In genomic region chr1:221715321-221716169, GRCh38 we compare ENCODE assay signal across 9 cellular contexts. TPM values are rescaled to one million over a fixed set of nuclear protein-coding genes. Genes with fewer than 3 reads are reported as not detected.
DNase-seq lines count a peak whose midpoint lies in the region; ATAC-seq and TF ChIP-seq lines count a peak whose summit lies in the region.
"Had no signal": no experiment of that assay in that cellular context is flagged by ENCODE, and none has a peak within 500 bp of the region (broad histone marks: within the 10 kb centered on the region; RNA-seq: fewer than 3 reads in every experiment).

No MANE protein-coding gene starts in this region.

- no peaks in the 10 kb centered on the region for H3K4me1 ChIP-seq in breast epithelium
- H3K4me1 ChIP-seq in mesenchymal stem cell (ENCODE audit: control insufficient read depth, insufficient read depth, low read depth, low read length) = peaks cover 30% of the 10 kb centered on the region
- H3K4me1 ChIP-seq in adrenal gland (replicated peaks in 1 of 2) = peaks cover 17 to 45% of the 10 kb centered on the region in 2 donors
- no peaks in the 10 kb centered on the region for H3K4me1 ChIP-seq in Karpas-422 (ENCODE audit: low read length)

- H3K36me3 ChIP-seq in breast epithelium (no peaks in the 10 kb centered on the region), mesenchymal stem cell (ENCODE audit: control insufficient read depth in 1 of 2, insufficient read depth in 2 of 2, low read depth in 1 of 2, low read length in 2 of 2) (peaks cover 0 to 3% of the 10 kb centered on the region in 2 experiments), adrenal gland (replicated peaks in 1 of 2) (no peaks in the 10 kb centered on the region), Karpas-422 (ENCODE audit: insufficient read depth, low read length) (no peaks in the 10 kb centered on the region)

- H3K36me3 Mint-ChIP-seq in Calu3 (ENCODE audit: insufficient read depth, unreplicated experiment) = peaks cover 49% of the 10 kb centered on the region
- H3K36me3 Mint-ChIP-seq in naive thymus-derived CD8-positive, alpha-beta T cell = peaks cover 0 to 2% (median 0%) of the 10 kb centered on the region in 3 donors

- peak overlapping the region; percentile 49 for H3K4me2 ChIP-seq in mesenchymal stem cell (ENCODE audit: low read length, poor library complexity, severe bottlenecking)
- no peak overlapping the region for H3K4me2 ChIP-seq in Karpas-422 (ENCODE audit: low read depth, low read length, poor library complexity, severe bottlenecking)

- intact Hi-C loops in Calu3 (cut with micrococcal nuclease; ENCODE audit: unreplicated experiment) (no loop called here), breast epithelium (cut with DNase I; ENCODE audit: low total_unique reads) (no loop called here), adrenal gland (cut with DNase I) (no loop called here)

- peak overlapping the region in 1 of 2 experiments; percentile 93 for H3K4ac ChIP-seq in mesenchymal stem cell (ENCODE audit: low read depth in 1 of 2, low read length in 2 of 2)

- H3K79me2 ChIP-seq in Karpas-422 (ENCODE audit: low read length) = no peaks in the 10 kb centered on the region

- no peak overlapping the region for H3K23ac ChIP-seq in mesenchymal stem cell (ENCODE audit: low read length in 2 of 2)

- H3K27me3 ChIP-seq in breast epithelium (no peaks in the 10 kb centered on the region), mesenchymal stem cell (ENCODE audit: control insufficient read depth in 1 of 2, insufficient read depth in 1 of 2, low read length in 2 of 2) (no peaks in the 10 kb centered on the region), adrenal gland (no peaks in the 10 kb centered on the region), Karpas-422 (ENCODE audit: low read length) (no peaks in the 10 kb centered on the region)

- CTCF ChIA-PET in Calu3 (lab: Charles Lee) = interaction anchor here (0.9 to 1.8 kb wide), 4 partner anchors 10 to 25 kb away, joined by 3 to 5 read pairs (median 3); no protein-coding TSS in a partner anchor

- ATAC-seq in HG03159 (IDR thresholded peaks at IDR 0.05; ENCODE audit: unreplicated experiment) = no peak
- ATAC-seq in naive thymus-derived CD8-positive, alpha-beta T cell = no peak

- no peak overlapping the region for H3K4me3 ChIP-seq in breast epithelium
- H3K4me3 ChIP-seq in mesenchymal stem cell (ENCODE audit: insufficient read depth in 1 of 2, low read depth in 1 of 2, low read length in 2 of 2) = no peak overlapping the region
- H3K4me3 ChIP-seq in adrenal gland = no peak overlapping the region
- H3K4me3 ChIP-seq in Karpas-422 (ENCODE audit: low read length) = no peak overlapping the region

- peak overlapping the region; percentile 91 to 94 for H2BK12ac ChIP-seq in mesenchymal stem cell (ENCODE audit: low read length in 2 of 2)

- H2AFZ ChIP-seq in mesenchymal stem cell (ENCODE audit: low read depth, low read length) = no peak overlapping the region
- no peak overlapping the region for H2AFZ ChIP-seq in Karpas-422 (ENCODE audit: low read length)

- peak overlapping the region; percentile 31 for H3K4me3 Mint-ChIP-seq in Calu3 (ENCODE audit: low read depth, unreplicated experiment)
- peak overlapping the region in 1 of 10 donors; percentile 22 for H3K4me3 Mint-ChIP-seq in naive thymus-derived CD8-positive, alpha-beta T cell

- peak overlapping the region; percentile 69 to 93 for H3K18ac ChIP-seq in mesenchymal stem cell (ENCODE audit: low read depth in 1 of 2, low read length in 2 of 2)

- no peaks in the 10 kb centered on the region for H3K9me3 Mint-ChIP-seq in Calu3 (ENCODE audit: low read depth, unreplicated experiment)
- no peaks in the 10 kb centered on the region for H3K9me3 Mint-ChIP-seq in naive thymus-derived CD8-positive, alpha-beta T cell

- no TSS peak for BruUV-seq in Calu3 (replicated peaks; lab: Mats Ljungman, UMichigan)

- no peak for DNase-seq in Calu3
- peak; percentile 87 for DNase-seq in NCI-H2081 treated with DMSO at 0.1 percent for 48 hours (lab: John Stamatoyannopoulos, UW)
- no peak for DNase-seq in breast epithelium (ENCODE audit: low spot score in 2 of 2)
- DNase-seq in mesenchymal stem cell = peak; percentile 88
- no peak for DNase-seq in adrenal gland
- no peak for DNase-seq in naive thymus-derived CD8-positive, alpha-beta T cell
- DNase-seq in Karpas-422 = no peak
- DNase-seq: anterior cingulate cortex had no signal

- no peaks in the 10 kb centered on the region for H4K20me1 ChIP-seq in Karpas-422 (ENCODE audit: insufficient read depth, low read depth, low read length)

- H2BK5ac ChIP-seq in mesenchymal stem cell (ENCODE audit: low read depth, low read length, poor library complexity, severe bottlenecking) = no peak overlapping the region

- H3K9me3 ChIP-seq in breast epithelium (no peaks in the 10 kb centered on the region), mesenchymal stem cell (ENCODE audit: control insufficient read depth, low read length) (no peaks in the 10 kb centered on the region), adrenal gland (replicated peaks in 1 of 3) (no peaks in the 10 kb centered on the region), Karpas-422 (ENCODE audit: low read length) (no peaks in the 10 kb centered on the region)

- H2BK120ac ChIP-seq in mesenchymal stem cell (ENCODE audit: low read depth, low read length) = peak overlapping the region; percentile 77

- H3K27ac ChIP-seq in breast epithelium (peak overlapping the region; percentile 32 to 49), mesenchymal stem cell (ENCODE audit: low read length, poor library complexity, severe bottlenecking) (peak overlapping the region; percentile 72), adrenal gland (no peak overlapping the region), Karpas-422 (ENCODE audit: low read length) (no peak overlapping the region)

- no peak overlapping the region for H3K14ac ChIP-seq in mesenchymal stem cell (ENCODE audit: low read length in 2 of 2)

- peaks cover 97% of the 10 kb centered on the region for H3K4me1 Mint-ChIP-seq in Calu3 (ENCODE audit: low read depth, unreplicated experiment)
- H3K4me1 Mint-ChIP-seq in naive thymus-derived CD8-positive, alpha-beta T cell = peaks cover 30 to 81% (median 65%) of the 10 kb centered on the region in 4 donors

- H3K79me1 ChIP-seq in mesenchymal stem cell (replicated peaks; ENCODE audit: low read length, poor library complexity, severe bottlenecking) = peaks cover 18% of the 10 kb centered on the region

- H2AK5ac ChIP-seq in mesenchymal stem cell (ENCODE audit: low read length, severe bottlenecking) = peak overlapping the region; percentile 51

- H3K27me3 Mint-ChIP-seq in Calu3 (ENCODE audit: unreplicated experiment) = no peaks in the 10 kb centered on the region
- peaks cover 0 to 22% (median 3%) of the 10 kb centered on the region in 5 donors for H3K27me3 Mint-ChIP-seq in naive thymus-derived CD8-positive, alpha-beta T cell

- peak overlapping the region; percentile 98 for H4K91ac ChIP-seq in mesenchymal stem cell (ENCODE audit: low read length)

- no peaks in the 10 kb centered on the region for H3K9me2 ChIP-seq in Karpas-422 (replicated peaks; ENCODE audit: insufficient read depth, low read length)

- TF ChIP-seq CTCF in Calu3 (IDR thresholded peaks at IDR 0.05; ENCODE audit: unreplicated experiment) = no peak
- TF ChIP-seq CTCF in breast epithelium (IDR thresholded peaks at IDR 0.05) = no peak
- no peak for TF ChIP-seq CTCF in adrenal gland (IDR thresholded peaks at IDR 0.05)

- peak overlapping the region; percentile 95 for H2BK15ac ChIP-seq in mesenchymal stem cell (ENCODE audit: low read depth, poor library complexity, severe bottlenecking)

- TF ChIP-seq POLR2A in breast epithelium (IDR thresholded peaks at IDR 0.05) (no peak), adrenal gland (IDR thresholded peaks at IDR 0.05) (no peak)

- peak overlapping the region; percentile 57 for H3K27ac Mint-ChIP-seq in Calu3 (ENCODE audit: unreplicated experiment)
- peak overlapping the region in 4 of 10 donors; percentile 11 to 52 (median 44) for H3K27ac Mint-ChIP-seq in naive thymus-derived CD8-positive, alpha-beta T cell

- POLR2A ChIA-PET in naive thymus-derived CD8-positive, alpha-beta T cell (lab: Charles Lee) = interaction anchor here (0.5 to 1.0 kb wide), 3 partner anchors 25 to 1514 kb away, joined by 3 read pairs; no protein-coding TSS in a partner anchor

- no peak overlapping the region for H4K8ac ChIP-seq in mesenchymal stem cell (ENCODE audit: low read length)

- H3K9ac ChIP-seq in mesenchymal stem cell (ENCODE audit: low read length) (no peak overlapping the region), Karpas-422 (ENCODE audit: low read length) (no peak overlapping the region)

- WGBS in mesenchymal stem cell = 47% methylated on average over 2 of the region's 2 CpGs
- WGBS in adrenal gland, 4 donors = 56 to 85% (median 80%) methylated on average over 2 of the region's 2 CpGs

RNA-seq across cellular contexts. Expression of gene DUSP10, which starts 26.3 kb away (rescaled TPM):
- total RNA-seq in Calu3 (2022) (55.1 and 58.2 TPM in 2 replicates), breast epithelium (10 to 100 TPM; 15.5 to 33.2 (median 28.2) TPM), adrenal gland (10 to 100 TPM in 2 of 8 donors, 1 to 10 TPM in 6; 3.7 to 22.1 (median 7.5) TPM)
- polyA plus RNA-seq in mesenchymal stem cell (2013, experiment 1 of 2) = 46.8 TPM
- polyA plus RNA-seq in mesenchymal stem cell (2013, experiment 2 of 2) = 45.6 TPM
- 1 to 10 TPM; 2.6 to 8.1 (median 5.1) TPM for polyA plus RNA-seq in adrenal gland
- total RNA-seq in naive thymus-derived CD8-positive, alpha-beta T cell = 1 to 10 TPM; 2.7 to 4.2 TPM
- polyA plus RNA-seq in naive thymus-derived CD8-positive, alpha-beta T cell = 1 to 10 TPM; 1.4 to 4.4 (median 2.5) TPM
- 1.1 and 3.5 TPM in 2 replicates for total RNA-seq in Karpas-422 (2014; rRNA removed; shearing (Covaris generic); ENCODE audit: low replicate concordance)

Comparison
In these comparisons a context has a peak if more than half of its experiments do, and no peak if none do; other contexts are left out.
1. DNase-seq: peak in NCI-H2081 treated with DMSO at 0.1 percent for 48 hours (single experiment) and mesenchymal stem cell (single experiment); none in Calu3 (single experiment), breast epithelium (0 of 2), adrenal gland (0 of 7), naive thymus-derived CD8-positive, alpha-beta T cell (0 of 10) and Karpas-422 (single experiment).
2. H3K27ac ChIP-seq: peak in breast epithelium (2 of 2) and mesenchymal stem cell (single experiment); none in adrenal gland (0 of 5) and Karpas-422 (single experiment).